Comparison of ENCODE assay signal across 8 cellular contexts in genomic region chr1:179365342-179366092, GRCh38. TPM values are rescaled to one million over a fixed set of nuclear protein-coding genes. Genes with fewer than 3 reads are reported as not detected.
DNase-seq lines count a peak whose midpoint lies in the region; ATAC-seq, FAIRE-seq and TF ChIP-seq lines count a peak whose summit lies in the region.

Gene AXDND1, plus strand, starts transcription at chr1:179365971. Its CDS starts 539 bp downstream, at chr1:179366510.

- TF ChIP-seq POLR2A in HepG2 (IDR thresholded peaks at IDR 0.05; ENCODE audit: insufficient read depth in 1 of 2, low read depth in 2 of 2, low read length in 2 of 2), result peak; percentile 30 to 74; a peak in 2 of 4 replicates

- H3K27ac Mint-ChIP-seq in activated CD4-positive, alpha-beta T cell treated with anti-CD3 and anti-CD28 coated beads, Interleukin-2, amount 10 ng/mL, durations not matched to agents 7 days and 5 days, result peak within 1 kb of the TSS; percentile 100
- peak within 1 kb of the TSS; percentile 94 for H3K27ac Mint-ChIP-seq in dendritic cell treated with granulocyte-macrophage colony-stimulating factor and Interleukin-4, amounts not matched to agents 40 ng/mL and 50 ng/mL, for 4 days

- ATAC-seq in GM19324 (IDR thresholded peaks at IDR 0.05; ENCODE audit: low FRiP score, unreplicated experiment) (peak; percentile 96), HG03460 (IDR thresholded peaks at IDR 0.05; ENCODE audit: unreplicated experiment) (peak; percentile 98), HepG2 (peak; percentile 93)

- H3K27ac ChIP-seq in BLaER1 treated with 17β-estradiol and CSF1 and Interleukin-3, amounts not matched to agents 10 nM and 100 nM, result peak within 1 kb of the TSS; percentile 91 to 97 (median 95)
- peak within 1 kb of the TSS; percentile 65 for H3K27ac ChIP-seq in HepG2 (ENCODE audit: extremely low read length, insufficient read depth, low read length)

- peak; percentile 66 for FAIRE-seq in HepG2 (lab: Jason Lieb, UNC)

- CTCF ChIA-PET in activated CD4-positive, alpha-beta T cell treated with anti-CD3 and anti-CD28 coated beads, Interleukin-2, amount 10 ng/mL, durations not matched to agents 7 days and 5 days (lab: Charles Lee), result interaction anchor here (0.9 to 1.1 kb wide), 4 partner anchors 9 to 273 kb away, joined by 3 read pairs; no protein-coding TSS in a partner anchor
- CTCF ChIA-PET in HepG2 (lab: Yijun Ruan, JAX; ENCODE audit: low intra/inter-chr PET ratio, low total read pairs), result no interaction called here

- no peaks in the 10 kb centered on the region for H4K20me1 ChIP-seq in BLaER1 treated with 17β-estradiol and CSF1 and Interleukin-3, amounts not matched to agents 10 nM and 100 nM
- no peaks in the 10 kb centered on the region for H4K20me1 ChIP-seq in HepG2 (ENCODE audit: insufficient read depth, low read length)

- no peaks in the 10 kb centered on the region for H3K27me3 Mint-ChIP-seq in activated CD4-positive, alpha-beta T cell treated with anti-CD3 and anti-CD28 coated beads, Interleukin-2, amount 10 ng/mL, durations not matched to agents 7 days and 5 days
- no peaks in the 10 kb centered on the region for H3K27me3 Mint-ChIP-seq in dendritic cell treated with granulocyte-macrophage colony-stimulating factor and Interleukin-4, amounts not matched to agents 40 ng/mL and 50 ng/mL, for 4 days

- H3K9me3 ChIP-seq in BLaER1 treated with 17β-estradiol and CSF1 and Interleukin-3, amounts not matched to agents 10 nM and 100 nM (replicated peaks in 1 of 11), result no peaks in the 10 kb centered on the region
- H3K9me3 ChIP-seq in HepG2 (ENCODE audit: low read length), result no peaks in the 10 kb centered on the region

- no peaks in the 10 kb centered on the region for H3K9me3 Mint-ChIP-seq in activated CD4-positive, alpha-beta T cell treated with anti-CD3 and anti-CD28 coated beads, Interleukin-2, amount 10 ng/mL, durations not matched to agents 7 days and 5 days
- H3K9me3 Mint-ChIP-seq in dendritic cell treated with granulocyte-macrophage colony-stimulating factor and Interleukin-4, amounts not matched to agents 40 ng/mL and 50 ng/mL, for 4 days, result no peaks in the 10 kb centered on the region

- H3K36me3 Mint-ChIP-seq in activated CD4-positive, alpha-beta T cell treated with anti-CD3 and anti-CD28 coated beads, Interleukin-2, amount 10 ng/mL, durations not matched to agents 7 days and 5 days (ENCODE audit: low read depth), result no peaks in the 10 kb centered on the region
- H3K36me3 Mint-ChIP-seq in dendritic cell treated with granulocyte-macrophage colony-stimulating factor and Interleukin-4, amounts not matched to agents 40 ng/mL and 50 ng/mL, for 4 days (ENCODE audit: low read depth), result no peaks in the 10 kb centered on the region

- H3K4me1 ChIP-seq in BLaER1 treated with 17β-estradiol and CSF1 and Interleukin-3, amounts not matched to agents 10 nM and 100 nM, result peaks cover 11 to 22% (median 16%) of the 10 kb centered on the region in 10 experiments; a peak in 17 of 20 replicates
- peaks cover 18% of the 10 kb centered on the region; the same call in 1 of the 2 replicates for H3K4me1 ChIP-seq in HepG2 (ENCODE audit: insufficient read depth, low read length)

- TF ChIP-seq CTCF in HepG2 (CRISPR knock-in tag; IDR thresholded peaks at IDR 0.05), result peak; percentile 33; the same call in 1 of the 2 replicates

- peak within 1 kb of the TSS; percentile 83 to 96 (median 92) for H3K9ac ChIP-seq in BLaER1 treated with 17β-estradiol and CSF1 and Interleukin-3, amounts not matched to agents 10 nM and 100 nM
- H3K9ac ChIP-seq in HepG2 (ENCODE audit: insufficient read depth, low read depth, low read length), result peak within 1 kb of the TSS; percentile 73

- in situ Hi-C loops in HepG2 (cut with HindIII; ENCODE audit: extremely low pct_ligation_motif_present, low pct_unique_long_range_greater_than_20kb), result loop anchor here (5.0 to 25.0 kb wide), 3 partner anchors 113 to 603 kb away; partner anchors contain the start of gene TOR3A

- H3K4me2 ChIP-seq in BLaER1 treated with 17β-estradiol and CSF1 and Interleukin-3, amounts not matched to agents 10 nM and 100 nM, result peak within 1 kb of the TSS; percentile 72 to 94 (median 86)
- peak within 1 kb of the TSS; percentile 97 for H3K4me2 ChIP-seq in HepG2 (ENCODE audit: low read depth, low read length)

- peak within 1 kb of the TSS; percentile 71 for H2AFZ ChIP-seq in HepG2 (ENCODE audit: low read length)

- no peaks in the 10 kb centered on the region for H3K79me2 ChIP-seq in HepG2 (ENCODE audit: insufficient read depth, low read length)

- TSS peak; percentile 79 for BruUV-seq in HepG2 (replicated peaks; lab: Mats Ljungman, UMichigan)

- peaks cover 20% of the 10 kb centered on the region for H3K4me1 Mint-ChIP-seq in activated CD4-positive, alpha-beta T cell treated with anti-CD3 and anti-CD28 coated beads, Interleukin-2, amount 10 ng/mL, durations not matched to agents 7 days and 5 days
- H3K4me1 Mint-ChIP-seq in dendritic cell treated with granulocyte-macrophage colony-stimulating factor and Interleukin-4, amounts not matched to agents 40 ng/mL and 50 ng/mL, for 4 days (ENCODE audit: low read depth), result peaks cover 7% of the 10 kb centered on the region

- POLR2A ChIA-PET in activated CD4-positive, alpha-beta T cell treated with anti-CD3 and anti-CD28 coated beads, Interleukin-2, amount 10 ng/mL, durations not matched to agents 7 days and 5 days (lab: Charles Lee), result interaction anchor here (0.9 kb wide), 1 partner anchor 72 kb away, joined by 3 read pairs; the partner anchor contains the start of gene SOAT1
- POLR2A ChIA-PET in HepG2 (lab: Yijun Ruan, JAX), result interaction anchor here (0.6 to 1.6 kb wide), 5 partner anchors 72 to 1739 kb away, joined by 3 to 8 read pairs (median 3); partner anchors contain the start of gene SOAT1

- 22% methylated on average over 29 of the region's 43 CpGs for WGBS in HepG2 (ENCODE audit: low lambda C conversion rate)

- H3K4me3 ChIP-seq in BLaER1 treated with 17β-estradiol and CSF1 and Interleukin-3, amounts not matched to agents 10 nM and 100 nM, result peak within 1 kb of the TSS; percentile 68 to 88 (median 74)
- peak within 1 kb of the TSS; percentile 63 to 86 (median 73) for H3K4me3 ChIP-seq in HepG2 (replicated peaks in 1 of 3; ENCODE audit: insufficient read depth in 1 of 3, low read depth in 2 of 3, low read length in 3 of 3)

- no peak for TF ChIP-seq EP300 in HepG2 (IDR thresholded peaks at IDR 0.05; ENCODE audit: low read depth in 2 of 2, low read length in 2 of 2)
- TF ChIP-seq EP300 in HepG2 (CRISPR knock-in tag; IDR thresholded peaks at IDR 0.05; ENCODE audit: borderline replicate concordance), result no peak

- TF ChIP-seq RAD21 in HepG2 (CRISPR knock-in tag; IDR thresholded peaks at IDR 0.05), result no peak

- H3K27me3 ChIP-seq in BLaER1 treated with 17β-estradiol and CSF1 and Interleukin-3, amounts not matched to agents 10 nM and 100 nM, result no peaks in the 10 kb centered on the region
- H3K27me3 ChIP-seq in HepG2 (ENCODE audit: control insufficient read depth in 1 of 2, insufficient read depth in 2 of 2, low read length in 2 of 2), result no peaks in the 10 kb centered on the region

- intact Hi-C loops in dendritic cell treated with granulocyte-macrophage colony-stimulating factor and Interleukin-4, amounts not matched to agents 40 ng/mL and 50 ng/mL, for 4 days (cut with micrococcal nuclease), result loop anchor here (1.0 to 10.0 kb wide), 4 partner anchors 72 to 833 kb away; partner anchors contain the start of genes ABL2, FAM20B and SOAT1
- intact Hi-C loops in HepG2 (cut with micrococcal nuclease; ENCODE audit: unreplicated experiment), result loop anchor here (5.0 kb wide), 1 partner anchor 73 kb away; the partner anchor contains the start of gene SOAT1

- peak; percentile 34 for DNase-seq in NCI-H524 treated with DMSO at 0.1 percent for 48 hours (lab: John Stamatoyannopoulos, UW)
- DNase-seq in activated CD4-positive, alpha-beta T cell treated with anti-CD3 and anti-CD28 coated beads, Interleukin-2, amount 10 ng/mL, durations not matched to agents 7 days and 5 days, result peak; percentile 94
- DNase-seq in HepG2 (ENCODE audit: low spot score), result peak; percentile 68
- peak; percentile 87 for DNase-seq in stimulated activated CD4-positive, alpha-beta T cell treated with anti-CD3 and anti-CD28 coated beads, Interleukin-4, amount 100 ng/mL, for 1 hour

- H3K4me3 Mint-ChIP-seq in activated CD4-positive, alpha-beta T cell treated with anti-CD3 and anti-CD28 coated beads, Interleukin-2, amount 10 ng/mL, durations not matched to agents 7 days and 5 days, result peak within 1 kb of the TSS; percentile 85
- H3K4me3 Mint-ChIP-seq in dendritic cell treated with granulocyte-macrophage colony-stimulating factor and Interleukin-4, amounts not matched to agents 40 ng/mL and 50 ng/mL, for 4 days, result peak within 1 kb of the TSS; percentile 80

- no peaks in the 10 kb centered on the region for H3K36me3 ChIP-seq in BLaER1 treated with 17β-estradiol and CSF1 and Interleukin-3, amounts not matched to agents 10 nM and 100 nM
- H3K36me3 ChIP-seq in HepG2 (replicated peaks in 1 of 2; ENCODE audit: control insufficient read depth in 1 of 2, insufficient read depth in 2 of 2, low read length in 2 of 2), result no peaks in the 10 kb centered on the region

TF ChIP-seq in HepG2, 621 proteins besides CTCF, POLR2A, EP300 and RAD21 (continues in another document):
- peak; percentile 83 for TF ChIP-seq RFX1 (IDR thresholded peaks at IDR 0.05)

RNA-seq across cellular contexts. Expression of gene AXDND1, which starts in this region (rescaled TPM):
- total RNA-seq in activated CD4-positive, alpha-beta T cell treated with anti-CD3 and anti-CD28 coated beads, Interleukin-2, amount 10 ng/mL, durations not matched to agents 7 days and 5 days, result under 1 TPM; 0.40 to 0.42 TPM
- 0.14 and 0.40 TPM in 2 replicates for total RNA-seq in HepG2 (2016; rRNA removed; fragmentation: Illumina TruSeq; extraction: Trizol)
- 0.97 and 1.0 TPM in 2 replicates for total RNA-seq in HepG2 (2016; cell fraction: cytosol; rRNA removed; fragmentation: Illumina TruSeq; extraction: Trizol; ENCODE audit: low read depth)
- total RNA-seq in HepG2 (2016; cell fraction: insoluble cytoplasmic fraction; rRNA removed; fragmentation: Illumina TruSeq; extraction: Trizol), result 0.04 and 0.06 TPM in 2 replicates
- 0.12 and 0.69 TPM in 2 replicates for total RNA-seq in HepG2 (2016; cell fraction: membrane; rRNA removed; fragmentation: Illumina TruSeq; extraction: Trizol)
- 0.47 and 1.1 TPM in 2 replicates for total RNA-seq in HepG2 (2016; cell fraction: nucleus; rRNA removed; fragmentation: Illumina TruSeq; extraction: Trizol)
- polyA plus RNA-seq in HepG2 (2011; rRNA removed), result 0.15 and 0.46 TPM in 2 replicates
- polyA plus RNA-seq in HepG2 (2011; cell fraction: cytosol; rRNA removed), result not detected in 2 replicates
- 0.36 and 0.50 TPM in 2 replicates for polyA plus RNA-seq in HepG2 (2011; cell fraction: nucleus; rRNA removed)
- 0.19 and 0.32 TPM in 2 replicates for polyA plus RNA-seq in HepG2 (2012)
- 0.26 and 0.31 TPM in 2 replicates for polyA plus RNA-seq in HepG2 (2016; cell fraction: cytosol; fragmentation: Illumina TruSeq; extraction: Trizol; ENCODE audit: low read depth)
- polyA plus RNA-seq in HepG2 (2016; cell fraction: insoluble cytoplasmic fraction; fragmentation: Illumina TruSeq; extraction: Trizol; ENCODE audit: low read depth), result 0.27 and 0.48 TPM in 2 replicates
- 0.24 and 0.36 TPM in 2 replicates for polyA plus RNA-seq in HepG2 (2016; cell fraction: membrane; fragmentation: Illumina TruSeq; extraction: Trizol; ENCODE audit: low read depth)
- not detected in 2 replicates for polyA plus RNA-seq in HepG2 (2016; cell fraction: nucleus; fragmentation: Illumina TruSeq; extraction: Trizol; ENCODE audit: insufficient read depth, low read depth)
- polyA minus RNA-seq in HepG2 (2011; rRNA and poly(A)+ RNA removed; ENCODE audit: low replicate concordance), result not detected in 2 replicates
- polyA minus RNA-seq in HepG2 (2011; cell fraction: cytosol; rRNA and poly(A)+ RNA removed), result not detected in 2 replicates
- 0.99 and 1.4 TPM in 2 replicates for polyA minus RNA-seq in HepG2 (2011; cell fraction: nucleus; rRNA and poly(A)+ RNA removed)

Comparison
In these comparisons a context has a peak if more than half of its experiments do, and no peak if none do; other contexts are left out.
1. Peak in every context shown above with its lines: DNase-seq, ATAC-seq, H3K4me3 ChIP-seq and H3K27ac ChIP-seq.
2. Peak in DNase-seq in activated CD4-positive, alpha-beta T cell treated with anti-CD3 and anti-CD28 coated beads, Interleukin-2, amount 10 ng/mL, durations not matched to agents 7 days and 5 days; RNA of the gene not detected or under 1 TPM.
3. DNase-seq: peak in every context shown above with its lines; median percentile 94 in activated CD4-positive, alpha-beta T cell treated with anti-CD3 and anti-CD28 coated beads, Interleukin-2, amount 10 ng/mL, durations not matched to agents 7 days and 5 days; 87 in stimulated activated CD4-positive, alpha-beta T cell treated with anti-CD3 and anti-CD28 coated beads, Interleukin-4, amount 100 ng/mL, for 1 hour; 68 in HepG2; 34 in NCI-H524 treated with DMSO at 0.1 percent for 48 hours.